17 cellular contexts compared by ENCODE assay signal in the genomic region with DNA sequence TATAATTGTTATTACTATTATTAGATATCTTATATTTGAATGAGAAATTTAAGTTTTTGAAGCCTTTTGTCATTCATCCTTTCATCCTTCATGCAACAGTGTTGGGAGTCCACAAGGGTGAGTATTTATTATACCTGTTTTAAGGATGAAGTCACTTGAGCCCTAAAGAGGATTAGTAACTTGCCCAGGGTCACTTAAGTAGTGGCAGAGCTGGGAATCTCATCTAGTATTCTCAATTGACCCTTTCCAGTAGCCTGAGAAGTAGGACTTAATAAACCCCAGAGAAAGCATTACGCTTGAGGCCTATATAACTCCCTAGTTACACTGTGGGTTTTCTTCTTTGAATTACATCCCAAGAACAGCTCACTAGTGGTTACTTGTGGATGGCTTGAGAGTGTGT.
DNase-seq lines count a peak whose midpoint lies in the region; ATAC-seq and TF ChIP-seq lines count a peak whose summit lies in the region.
"Had no signal": no experiment of that assay in that cellular context is flagged by ENCODE, and none has a peak within 500 bp of the region (broad histone marks: within the 10 kb centered on the region; RNA-seq: fewer than 3 reads in every experiment).

No MANE protein-coding gene starts in this region.

- no peaks in the 10 kb centered on the region for H3K27me3 ChIP-seq in BLaER1 treated with 17β-estradiol and CSF1 and Interleukin-3, amounts not matched to agents 10 nM and 100 nM
- no peaks in the 10 kb centered on the region for H3K27me3 ChIP-seq in lower lobe of right lung (ENCODE audit: low read depth)
- H3K27me3 ChIP-seq in upper lobe of left lung: no peaks in the 10 kb centered on the region
- H3K27me3 ChIP-seq in A673 (replicated peaks; ENCODE audit: insufficient read depth, low read depth, low read length, poor library complexity): no peaks in the 10 kb centered on the region
- H3K27me3 ChIP-seq: BLaER1 had no signal

- TF ChIP-seq CTCF in retinal pigment epithelial cell (conservative IDR thresholded peaks at IDR 0.05; ENCODE audit: low read depth, low read length) (no peak), lower lobe of right lung (IDR thresholded peaks at IDR 0.05) (no peak), upper lobe of left lung (IDR thresholded peaks at IDR 0.05) (no peak), A673 (conservative IDR thresholded peaks at IDR 0.05; ENCODE audit: low read depth, low read length) (no peak)

- POLR2A ChIA-PET in A673 (lab: Charles Lee; ENCODE audit: low non-redundant PET): no interaction called here

- CTCF ChIA-PET in A673 (lab: Charles Lee): no interaction called here

- H3K4me1 ChIP-seq in BLaER1 treated with 17β-estradiol and CSF1 and Interleukin-3, amounts not matched to agents 10 nM and 100 nM: peaks cover 3 to 61% (median 11%) of the 10 kb centered on the region in 10 experiments; a peak in 14 of 20 replicates
- H3K4me1 ChIP-seq in lower lobe of right lung (peaks cover 16% of the 10 kb centered on the region), upper lobe of left lung (peaks cover 0 to 7% (median 4%) of the 10 kb centered on the region in 4 donors), A673 (ENCODE audit: insufficient read depth, low read length, poor library complexity, severe bottlenecking) (peaks cover 50% of the 10 kb centered on the region)

- DNase-seq in NCI-H82 (lab: John Stamatoyannopoulos, UW) (peak; percentile 88), caudate nucleus (lab: John Stamatoyannopoulos, UW) (no peak), retinal pigment epithelial cell (ENCODE audit: low read depth) (peak; percentile 41), lower lobe of right lung (no peak), upper lobe of left lung (no peak), A673 (ENCODE audit: low spot score) (no peak)
- DNase-seq: AML-193; CD4-positive, alpha-beta memory T cell; DMS153; DMS79 treated with DMSO at 0.1 percent for 48 hours; EL; GDM1; HFFc6 had no signal

- H4K20me1 ChIP-seq in BLaER1 treated with 17β-estradiol and CSF1 and Interleukin-3, amounts not matched to agents 10 nM and 100 nM: no peaks in the 10 kb centered on the region
- H4K20me1 ChIP-seq: BLaER1 had no signal

- no peaks in the 10 kb centered on the region for H3K9me3 ChIP-seq in BLaER1 treated with 17β-estradiol and CSF1 and Interleukin-3, amounts not matched to agents 10 nM and 100 nM (replicated peaks in 1 of 11)
- H3K9me3 ChIP-seq in lower lobe of right lung: no peaks in the 10 kb centered on the region
- H3K9me3 ChIP-seq in upper lobe of left lung: no peaks in the 10 kb centered on the region
- H3K9me3 ChIP-seq in A673 (ENCODE audit: low read depth, low read length, poor library complexity, severe bottlenecking): no peaks in the 10 kb centered on the region
- H3K9me3 ChIP-seq: BLaER1, HAP-1 had no signal

- BruUV-seq in A673 (replicated peaks; lab: Mats Ljungman, UMichigan): no TSS peak

- no peaks in the 10 kb centered on the region for H3K36me3 ChIP-seq in BLaER1 treated with 17β-estradiol and CSF1 and Interleukin-3, amounts not matched to agents 10 nM and 100 nM
- H3K36me3 ChIP-seq in lower lobe of right lung (no peaks in the 10 kb centered on the region), upper lobe of left lung (no peaks in the 10 kb centered on the region), A673 (ENCODE audit: insufficient read depth, low read length, poor library complexity, severe bottlenecking) (no peaks in the 10 kb centered on the region)
- H3K36me3 ChIP-seq: BLaER1, HAP-1 had no signal

- H3K4me2 ChIP-seq in BLaER1 treated with 17β-estradiol and CSF1 and Interleukin-3, amounts not matched to agents 10 nM and 100 nM: peak overlapping the region in 9 of 11 experiments; percentile 5 to 83 (median 28); a peak in 12 of 22 replicates
- H3K4me2 ChIP-seq: BLaER1 had no signal

- no peak overlapping the region for H3K4me3 ChIP-seq in BLaER1 treated with 17β-estradiol and CSF1 and Interleukin-3, amounts not matched to agents 10 nM and 100 nM
- H3K4me3 ChIP-seq in retinal pigment epithelial cell (ENCODE audit: low read length) (no peak overlapping the region), lower lobe of right lung (no peak overlapping the region), upper lobe of left lung (no peak overlapping the region), A673 (ENCODE audit: low read depth, low read length, poor library complexity, severe bottlenecking) (no peak overlapping the region)
- H3K4me3 ChIP-seq: BLaER1, HAP-1 had no signal

- intact Hi-C loops in lower lobe of right lung (cut with DNase I) (no loop called here), A673 (cut with micrococcal nuclease; ENCODE audit: unreplicated experiment) (no loop called here)

- H3K27ac ChIP-seq in BLaER1 treated with 17β-estradiol and CSF1 and Interleukin-3, amounts not matched to agents 10 nM and 100 nM: no peak overlapping the region; a peak in 2 of 22 replicates
- H3K27ac ChIP-seq in caudate nucleus (ENCODE audit: low read depth, low read length) (peak overlapping the region; percentile 18), lower lobe of right lung (no peak overlapping the region), upper lobe of left lung (no peak overlapping the region), A673 (ENCODE audit: low read depth, low read length, poor library complexity, severe bottlenecking) (no peak overlapping the region)
- H3K27ac ChIP-seq: 22Rv1, BLaER1 had no signal

- 0 out of 22 replicates have a peak overlapping the region, but pooled peaks of 1 of the 11 experiments have one; percentile 8 for H3K9ac ChIP-seq in BLaER1 treated with 17β-estradiol and CSF1 and Interleukin-3, amounts not matched to agents 10 nM and 100 nM
- H3K9ac ChIP-seq: BLaER1 had no signal

- TF ChIP-seq EP300 in upper lobe of left lung (IDR thresholded peaks at IDR 0.05): no peak

- TF ChIP-seq POLR2A in upper lobe of left lung (IDR thresholded peaks at IDR 0.05): no peak

- 96 to 100% methylated on average over 1 of the region's 1 CpG for WGBS in upper lobe of left lung, 2 donors

- no peak for ATAC-seq in lower lobe of right lung
- ATAC-seq in upper lobe of left lung (ENCODE audit: low FRiP score in 2 of 2): no peak

Comparison
In these comparisons a context has a peak if more than half of its experiments do, and no peak if none do; other contexts are left out.
1. DNase-seq: peak in NCI-H82 (single experiment) and retinal pigment epithelial cell (single experiment); none in caudate nucleus (0 of 61), lower lobe of right lung (single experiment), upper lobe of left lung (0 of 2) and A673 (single experiment).